ENCODE assay signal across 8 cellular contexts in genomic region chr13:39051157-39051556, GRCh38. TPM values are rescaled to one million over a fixed set of nuclear protein-coding genes. Genes with fewer than 3 reads are reported as not detected.
A peak's percentile ranks its signal among the peaks of the same experiment; 100 is the strongest.
DNase-seq lines count a peak whose midpoint lies in the region; TF ChIP-seq lines count a peak whose summit lies in the region.

No MANE protein-coding gene starts in this region.

- no peak overlapping the region for H3K27ac ChIP-seq in prostate gland

- peak; percentile 32 for TF ChIP-seq CTCF in astrocyte of the cerebellum (IDR thresholded peaks at IDR 0.05; ENCODE audit: low read depth, low read length, missing control alignments)
- peak in 2 of 4 experiments; percentile 11 to 30 for TF ChIP-seq CTCF in prostate gland (IDR thresholded peaks at IDR 0.05)

- in situ Hi-C loops in astrocyte of the cerebellum (cut with HindIII; ENCODE audit: low sequenced_read_pairs), result no loop called here

- no peak for TF ChIP-seq POLR2A in prostate gland (IDR thresholded peaks at IDR 0.05)

- WGBS in prostate gland, result 14% methylated on average over 1 of the region's 1 CpG

- H3K4me1 ChIP-seq in prostate gland (replicated peaks), result no peaks in the 10 kb centered on the region

- no peaks in the 10 kb centered on the region for H3K27me3 ChIP-seq in prostate gland (replicated peaks; ENCODE audit: insufficient read depth)

- no peaks in the 10 kb centered on the region for H3K9me3 ChIP-seq in prostate gland

- no peaks in the 10 kb centered on the region for H3K36me3 ChIP-seq in prostate gland

- DNase-seq in SIG-M5 treated with dmso at 0.1 percent for 504 hours (lab: John Stamatoyannopoulos, UW; ENCODE audit: unreplicated experiment) (peak; percentile 47), SIG-M5 (lab: John Stamatoyannopoulos, UW) (no peak), NCI-H1436 (lab: John Stamatoyannopoulos, UW) (peak; percentile 1), astrocyte of the cerebellum (ENCODE audit: low read depth) (peak; percentile 36), lung microvascular endothelial cell (ENCODE audit: low read depth in 2 of 2) (peak; percentile 54 to 61), prostate gland (ENCODE audit: low spot score) (no peak), NCI-H510A treated with DMSO at 0.1 percent for 48 hours (lab: John Stamatoyannopoulos, UW) (no peak), COLO668 (lab: John Stamatoyannopoulos, UW; ENCODE audit: unreplicated experiment) (no peak)

- intact Hi-C loops in prostate gland (cut with DNase I), result loop anchor here (5.0 kb wide), 1 partner anchor 561 kb away; no protein-coding TSS in a partner anchor

- H3K4me3 ChIP-seq in astrocyte of the cerebellum (ENCODE audit: low read depth, low read length), result no peak overlapping the region
- H3K4me3 ChIP-seq in prostate gland, result no peak overlapping the region

RNA-seq across cellular contexts. Expression of gene NHLRC3, which starts 12.9 kb away (rescaled TPM):
- total RNA-seq in lung microvascular endothelial cell, result 5.9 and 10.1 TPM in 2 replicates
- 10 to 100 TPM; 10.1 to 17.8 TPM for total RNA-seq in prostate gland

RNA-seq across cellular contexts. Expression of gene PROSER1, which starts 13.3 kb away (rescaled TPM):
- total RNA-seq in lung microvascular endothelial cell, result 5.9 and 11.3 TPM in 2 replicates
- total RNA-seq in prostate gland, result 10 to 100 TPM; 33.6 to 39.5 TPM

Comparison
In these comparisons a context has a peak if more than half of its experiments do, and no peak if none do; other contexts are left out.
1. DNase-seq: peak in SIG-M5 treated with dmso at 0.1 percent for 504 hours (single experiment), NCI-H1436 (single experiment), astrocyte of the cerebellum (single experiment) and lung microvascular endothelial cell (2 of 2); none in SIG-M5 (single experiment), prostate gland (single experiment), NCI-H510A treated with DMSO at 0.1 percent for 48 hours (single experiment) and COLO668 (single experiment).